ENCODE assay signal across 9 cellular contexts in the genomic region with DNA sequence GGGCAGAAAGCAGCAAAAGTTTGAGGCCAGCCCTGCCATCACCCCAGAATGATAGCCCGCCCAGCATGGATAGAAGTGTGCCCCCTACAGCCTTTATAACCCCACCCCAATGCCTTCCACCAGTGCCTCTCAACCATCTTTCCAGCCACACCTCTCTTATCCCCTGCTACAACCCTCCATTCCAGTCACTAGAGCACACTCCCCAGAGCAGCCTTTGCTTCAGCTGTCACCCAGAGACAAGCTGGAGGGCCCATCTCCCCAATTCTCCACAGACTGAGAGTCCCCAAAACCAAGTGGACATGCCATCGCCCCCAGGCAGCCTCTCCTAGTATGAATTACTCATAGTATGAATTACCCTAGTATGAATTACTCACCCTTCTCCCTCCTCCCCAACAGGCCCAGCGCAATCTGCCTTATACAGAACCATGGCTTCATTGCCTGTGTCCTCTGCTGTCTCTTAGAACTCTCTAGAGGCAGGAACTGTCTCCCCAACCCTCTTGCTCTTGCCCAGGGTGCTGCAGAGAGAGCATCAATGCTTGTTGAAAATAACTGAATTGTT. TPM values are rescaled to one million over a fixed set of nuclear protein-coding genes. Genes with fewer than 3 reads are reported as not detected.
A peak's percentile ranks its signal among the peaks of the same experiment; 100 is the strongest.
DNase-seq lines count a peak whose midpoint lies in the region; ATAC-seq and TF ChIP-seq lines count a peak whose summit lies in the region.
"Had no signal": no experiment of that assay in that cellular context is flagged by ENCODE, and none has a peak within 500 bp of the region (broad histone marks: within the 10 kb centered on the region; RNA-seq: fewer than 3 reads in every experiment).

No MANE protein-coding gene starts in this region.

- RAD21 ChIA-PET in HCT116 (lab: Charles Lee; ENCODE audit: low non-redundant PET in 1 of 2, low total read pairs in 2 of 2, uncharacterized antibody in 2 of 2, unreplicated experiment in 2 of 2), result no interaction called here

- H3K27me3 Mint-ChIP-seq in activated CD8-positive, alpha-beta T cell treated with anti-CD3 and anti-CD28 coated beads for 36 hours, result no peaks in the 10 kb centered on the region
- H3K27me3 Mint-ChIP-seq in glutamatergic neuron (ENCODE audit: unreplicated experiment), result peaks cover 9% of the 10 kb centered on the region

- no peaks in the 10 kb centered on the region for H3K9me3 ChIP-seq in HCT116 (ENCODE audit: control insufficient read depth in 1 of 2, insufficient read depth in 1 of 2, low read depth in 1 of 2, low read length in 2 of 2)

- H3K27ac Mint-ChIP-seq in activated CD8-positive, alpha-beta T cell treated with anti-CD3 and anti-CD28 coated beads for 36 hours, result peak overlapping the region; percentile 98
- peak overlapping the region; percentile 72 for H3K27ac Mint-ChIP-seq in glutamatergic neuron (ENCODE audit: unreplicated experiment)
- H3K27ac Mint-ChIP-seq in stimulated activated effector memory CD8-positive, alpha-beta T cell treated with anti-CD3 and anti-CD28 coated beads, Interleukin-12 subunit alpha, Interleukin-12 subunit beta, amount 100 ng/mL, for 72 hours, result peak overlapping the region; percentile 85

- POLR2A ChIA-PET in HCT116 (lab: Charles Lee), result no interaction called here
- POLR2A ChIA-PET in activated CD8-positive, alpha-beta T cell treated with anti-CD3 and anti-CD28 coated beads for 36 hours (lab: Charles Lee), result interaction anchor here (1.4 to 44.1 kb wide), 4 partner anchors 6 to 24 kb away, joined by 5 to 1125 read pairs (median 599); a partner anchor contains a TSS

- H3K9ac ChIP-seq in HCT116 (ENCODE audit: low read length), result no peak overlapping the region

- H3K4me1 Mint-ChIP-seq in activated CD8-positive, alpha-beta T cell treated with anti-CD3 and anti-CD28 coated beads for 36 hours (ENCODE audit: low read depth), result peaks cover 93% of the 10 kb centered on the region
- H3K4me1 Mint-ChIP-seq in glutamatergic neuron (ENCODE audit: low read depth, unreplicated experiment), result peaks cover 31% of the 10 kb centered on the region
- H3K4me1 Mint-ChIP-seq in stimulated activated effector memory CD8-positive, alpha-beta T cell treated with anti-CD3 and anti-CD28 coated beads, Interleukin-12 subunit alpha, Interleukin-12 subunit beta, amount 100 ng/mL, for 72 hours, result peaks cover 100% of the 10 kb centered on the region

- no TSS peak for BruUV-seq in HCT116 (replicated peaks; lab: Mats Ljungman, UMichigan)

- H4K20me1 ChIP-seq in HCT116 (ENCODE audit: insufficient read depth), result peaks cover 19% of the 10 kb centered on the region; the same call in 1 of the 2 replicates

- H3K9me2 ChIP-seq in HCT116 (ENCODE audit: insufficient read depth), result no peaks in the 10 kb centered on the region

- H3K27me3 ChIP-seq in HCT116 (ENCODE audit: insufficient read depth, low read length), result no peaks in the 10 kb centered on the region

- H3K36me3 Mint-ChIP-seq in activated CD8-positive, alpha-beta T cell treated with anti-CD3 and anti-CD28 coated beads for 36 hours (ENCODE audit: low read depth), result peaks cover 62% of the 10 kb centered on the region
- H3K36me3 Mint-ChIP-seq in glutamatergic neuron (ENCODE audit: unreplicated experiment), result peaks cover 5% of the 10 kb centered on the region
- H3K36me3 Mint-ChIP-seq in stimulated activated effector memory CD8-positive, alpha-beta T cell treated with anti-CD3 and anti-CD28 coated beads, Interleukin-12 subunit alpha, Interleukin-12 subunit beta, amount 100 ng/mL, for 72 hours, result peaks cover 99% of the 10 kb centered on the region

- peaks cover 0 to 6% of the 10 kb centered on the region in 2 experiments; a peak in 1 of 4 replicates for H3K36me3 ChIP-seq in HCT116 (ENCODE audit: control insufficient read depth in 1 of 2, insufficient read depth in 2 of 2, low read length in 2 of 2)

- peaks cover 98% of the 10 kb centered on the region for H3K79me2 ChIP-seq in HCT116 (ENCODE audit: insufficient read depth, low read length)

- TF ChIP-seq CTCF in HCT116 (IDR thresholded peaks at IDR 0.05 in 2 of 3, conservative IDR thresholded peaks at IDR 0.05 in 1 of 3; ENCODE audit: borderline replicate concordance in 1 of 3, insufficient read depth in 1 of 3, low read depth in 2 of 3, low read length in 2 of 3) (no peak), glutamatergic neuron (IDR thresholded peaks at IDR 0.05; ENCODE audit: partially characterized antibody, unreplicated experiment) (no peak)
- no peak for TF ChIP-seq CTCF in activated CD8-positive, alpha-beta T cell treated with anti-CD3 and anti-CD28 coated beads for 36 hours (IDR thresholded peaks at IDR 0.05)

- peaks cover 86 to 99% of the 10 kb centered on the region in 2 experiments for H3K4me1 ChIP-seq in HCT116 (ENCODE audit: control insufficient read depth in 1 of 2, insufficient read depth in 2 of 2, low read length in 2 of 2)

- H3K27ac ChIP-seq in HCT116 (ENCODE audit: low read depth, low read length), result peak overlapping the region; percentile 22; the same call in 1 of the 2 replicates

- TF ChIP-seq POLR2A in HCT116 (IDR thresholded peaks at IDR 0.05; ENCODE audit: borderline replicate concordance, extremely low read depth, insufficient read depth, insufficient read length), result no peak

- no peak for ATAC-seq in HCT116
- ATAC-seq in activated CD8-positive, alpha-beta T cell treated with anti-CD3 and anti-CD28 coated beads for 36 hours, result peak; percentile 22
- ATAC-seq in stimulated activated effector memory CD8-positive, alpha-beta T cell treated with anti-CD3 and anti-CD28 coated beads, Interleukin-12 subunit alpha, Interleukin-12 subunit beta, amount 100 ng/mL, for 72 hours, result peak; percentile 71

- H3K4me2 ChIP-seq in HCT116 (ENCODE audit: low read length), result peak overlapping the region; percentile 74

- H3K4me3 ChIP-seq in HCT116 (replicated peaks in 1 of 2; ENCODE audit: low read depth in 1 of 2, low read length in 2 of 2), result no peak overlapping the region

- intact Hi-C loops in HCT116 (cut with micrococcal nuclease), result no loop called here
- intact Hi-C loops in activated CD8-positive, alpha-beta T cell treated with anti-CD3 and anti-CD28 coated beads for 36 hours (cut with micrococcal nuclease), result no loop called here

- H3K4me3 Mint-ChIP-seq in activated CD8-positive, alpha-beta T cell treated with anti-CD3 and anti-CD28 coated beads for 36 hours, result peak overlapping the region; percentile 69
- no peak overlapping the region for H3K4me3 Mint-ChIP-seq in glutamatergic neuron (ENCODE audit: unreplicated experiment)
- H3K4me3 Mint-ChIP-seq in stimulated activated effector memory CD8-positive, alpha-beta T cell treated with anti-CD3 and anti-CD28 coated beads, Interleukin-12 subunit alpha, Interleukin-12 subunit beta, amount 100 ng/mL, for 72 hours, result peak overlapping the region; percentile 99

- no peak overlapping the region for H2AFZ ChIP-seq in HCT116 (ENCODE audit: low read depth, low read length, poor library complexity, severe bottlenecking)

- DNase-seq in HCT116 (ENCODE audit: low read depth, low spot score) (no peak), glutamatergic neuron (no peak), A172 (ENCODE audit: low spot score) (no peak), activated gamma-delta T cell (lab: John Stamatoyannopoulos, UW) (no peak), NCI-H1417 (lab: John Stamatoyannopoulos, UW) (no peak), H4 (ENCODE audit: low spot score) (no peak)
- peak; percentile 74 for DNase-seq in activated CD8-positive, alpha-beta T cell treated with anti-CD3 and anti-CD28 coated beads for 36 hours
- no peak for DNase-seq in stimulated activated effector memory CD8-positive, alpha-beta T cell treated with anti-CD3 and anti-CD28 coated beads, Interleukin-12 subunit alpha, Interleukin-12 subunit beta, amount 100 ng/mL, for 72 hours (ENCODE audit: low spot score in 2 of 2)
- DNase-seq: cerebellar nuclear complex had no signal

- CTCF ChIA-PET in HCT116 (lab: Charles Lee), result interaction anchor here (1.1 kb wide), 1 partner anchor 108 kb away, joined by 3 read pairs; no protein-coding TSS in a partner anchor
- CTCF ChIA-PET in activated CD8-positive, alpha-beta T cell treated with anti-CD3 and anti-CD28 coated beads for 36 hours (lab: Charles Lee), result interaction anchor here (1.6 to 4.0 kb wide), 3 partner anchors 10 to 108 kb away, joined by 3 to 28 read pairs (median 6); no protein-coding TSS in a partner anchor

- H3K9me3 Mint-ChIP-seq in activated CD8-positive, alpha-beta T cell treated with anti-CD3 and anti-CD28 coated beads for 36 hours, result no peaks in the 10 kb centered on the region
- H3K9me3 Mint-ChIP-seq in glutamatergic neuron (ENCODE audit: unreplicated experiment), result peaks cover 4% of the 10 kb centered on the region
- H3K9me3 Mint-ChIP-seq in stimulated activated effector memory CD8-positive, alpha-beta T cell treated with anti-CD3 and anti-CD28 coated beads, Interleukin-12 subunit alpha, Interleukin-12 subunit beta, amount 100 ng/mL, for 72 hours, result no peaks in the 10 kb centered on the region

- TF ChIP-seq RAD21 in HCT116 (IDR thresholded peaks at IDR 0.05; ENCODE audit: low read depth), result no peak

TF ChIP-seq in HCT116, 20 proteins besides CTCF, POLR2A, EP300 and RAD21 (continues in another document):
- TF ChIP-seq EGR1 (IDR thresholded peaks at IDR 0.05; ENCODE audit: low read depth) (no peak), YY1 (IDR thresholded peaks at IDR 0.05; ENCODE audit: extremely low read depth, insufficient replicate concordance, low read depth, low read length) (no peak), CBX3 (IDR thresholded peaks at IDR 0.05; ENCODE audit: low read depth) (no peak), EZH2phosphoT487 (IDR thresholded peaks at IDR 0.05; ENCODE audit: borderline replicate concordance) (no peak), ZNF274 (IDR thresholded peaks at IDR 0.05; ENCODE audit: low read depth, low read length) (no peak), SP1 (IDR thresholded peaks at IDR 0.05; ENCODE audit: low read depth) (no peak), POLR2AphosphoS5 (IDR thresholded peaks at IDR 0.05; ENCODE audit: low read depth, low read length) (no peak), ZFX (IDR thresholded peaks at IDR 0.05) (no peak)
- TF ChIP-seq, protein P1, sequence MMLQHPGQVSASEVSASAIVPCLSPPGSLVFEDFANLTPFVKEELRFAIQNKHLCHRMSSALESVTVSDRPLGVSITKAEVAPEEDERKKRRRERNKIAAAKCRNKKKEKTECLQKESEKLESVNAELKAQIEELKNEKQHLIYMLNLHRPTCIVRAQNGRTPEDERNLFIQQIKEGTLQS (IDR thresholded peaks at IDR 0.05), result no peak

RNA-seq across cellular contexts. Expression of a gene that starts 24.9 kb away (rescaled TPM):
- 258 TPM for total RNA-seq in HCT116 (2021; ENCODE audit: unreplicated experiment)
- polyA plus RNA-seq in HCT116 (2012), result 205 and 249 TPM in 2 replicates
- 100 to 1,000 TPM; 624 to 679 TPM for total RNA-seq in activated CD8-positive, alpha-beta T cell treated with anti-CD3 and anti-CD28 coated beads for 36 hours
- total RNA-seq in glutamatergic neuron (ENCODE audit: unreplicated experiment), result 122 TPM
- 180 and 245 TPM in 2 replicates for total RNA-seq in A172 (2014; rRNA removed; shearing (Covaris generic))
- 57.5 and 82.9 TPM in 2 replicates for total RNA-seq in H4 (2014; rRNA removed; shearing (Covaris generic))
